8 cellular contexts compared by ENCODE assay signal in genomic region chr11:130314749-130315285, GRCh38. TPM values are rescaled to one million over a fixed set of nuclear protein-coding genes. Genes with fewer than 3 reads are reported as not detected.
DNase-seq lines count a peak whose midpoint lies in the region; ATAC-seq, FAIRE-seq and TF ChIP-seq lines count a peak whose summit lies in the region.

A gene with protein sequence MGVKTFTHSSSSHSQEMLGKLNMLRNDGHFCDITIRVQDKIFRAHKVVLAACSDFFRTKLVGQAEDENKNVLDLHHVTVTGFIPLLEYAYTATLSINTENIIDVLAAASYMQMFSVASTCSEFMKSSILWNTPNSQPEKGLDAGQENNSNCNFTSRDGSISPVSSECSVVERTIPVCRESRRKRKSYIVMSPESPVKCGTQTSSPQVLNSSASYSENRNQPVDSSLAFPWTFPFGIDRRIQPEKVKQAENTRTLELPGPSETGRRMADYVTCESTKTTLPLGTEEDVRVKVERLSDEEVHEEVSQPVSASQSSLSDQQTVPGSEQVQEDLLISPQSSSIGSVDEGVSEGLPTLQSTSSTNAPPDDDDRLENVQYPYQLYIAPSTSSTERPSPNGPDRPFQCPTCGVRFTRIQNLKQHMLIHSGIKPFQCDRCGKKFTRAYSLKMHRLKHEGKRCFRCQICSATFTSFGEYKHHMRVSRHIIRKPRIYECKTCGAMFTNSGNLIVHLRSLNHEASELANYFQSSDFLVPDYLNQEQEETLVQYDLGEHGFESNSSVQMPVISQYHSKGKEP (minus strand): TSS chr11:130314917. CDS start chr11:130261873, 53,044 bp downstream.

- H3K27me3 ChIP-seq in AG04450 (ENCODE audit: control insufficient read depth, insufficient read depth, low read length), result no peaks in the 10 kb centered on the region

- H3K4me1 ChIP-seq in kidney (ENCODE audit: control insufficient read depth in 1 of 2, insufficient read depth in 1 of 2, low read depth in 1 of 2, low read length in 2 of 2), result peaks cover 26 to 29% of the 10 kb centered on the region in 2 donors

- H3K9me3 ChIP-seq in AG04450 (ENCODE audit: control insufficient read depth, insufficient read depth, low read length) (peaks cover 4% of the 10 kb centered on the region; the same call in 1 of the 2 replicates), kidney (ENCODE audit: control insufficient read depth in 1 of 2, low read length in 2 of 2) (peaks cover 0 to 3% of the 10 kb centered on the region in 2 donors)

- intact Hi-C loops in kidney (cut with DNase I), result no loop called here

- FAIRE-seq in kidney (lab: Jason Lieb, UNC), result no peak

- no peak within 1 kb of the TSS for H3K27ac ChIP-seq in AG04450 (ENCODE audit: low read depth, low read length)
- peak within 1 kb of the TSS; percentile 92 to 96 for H3K27ac ChIP-seq in kidney (ENCODE audit: low read depth in 2 of 2, low read length in 2 of 2)

- no peaks in the 10 kb centered on the region for H3K36me3 ChIP-seq in kidney (ENCODE audit: control insufficient read depth in 1 of 2, insufficient read depth in 2 of 2, low read length in 2 of 2)

- H3K4me3 ChIP-seq in AG04450 (ENCODE audit: low read depth, low read length) (peak within 1 kb of the TSS; percentile 82), kidney (ENCODE audit: low read length in 2 of 2) (peak within 1 kb of the TSS; percentile 75 to 96)

- H3K9ac ChIP-seq in kidney (ENCODE audit: low read length in 2 of 2), result peak within 1 kb of the TSS; percentile 75 to 78

- POLR2A ChIA-PET in AG04450 (lab: Yijun Ruan, JAX), result interaction anchor here (0.6 kb wide), 3 partner anchors 22 to 111 kb away, joined by 4 to 6 read pairs (median 5); no protein-coding TSS in a partner anchor

- TF ChIP-seq CTCF in AG04450 (IDR thresholded peaks at IDR 0.05; ENCODE audit: low read depth, low read length), result no peak
- no peak for TF ChIP-seq CTCF in kidney (IDR thresholded peaks at IDR 0.05; ENCODE audit: borderline replicate concordance, extremely low read depth, insufficient read depth)

- peak; percentile 67 for ATAC-seq in GM18907 (IDR thresholded peaks at IDR 0.05; ENCODE audit: unreplicated experiment)
- peak; percentile 57 for ATAC-seq in HG03139 (IDR thresholded peaks at IDR 0.05; ENCODE audit: unreplicated experiment)
- ATAC-seq in activated CD4-positive, CD25-positive, alpha-beta regulatory T cell treated with anti-CD3 and anti-CD28 coated beads, Interleukin-2, amount 50 U/mL, for 24 hours, result peak; percentile 75 to 77

- CTCF ChIA-PET in AG04450 (lab: Charles Lee), result interaction anchor here (0.7 to 1.0 kb wide), 2 partner anchors 99 to 104 kb away, joined by 4 to 5 read pairs; no protein-coding TSS in a partner anchor

- DNase-seq in AG04450 (ENCODE audit: low read depth, low spot score) (peak; percentile 62), NCI-H345 treated with DMSO at 0.1 percent for 48 hours (lab: John Stamatoyannopoulos, UW; ENCODE audit: unreplicated experiment) (peak; percentile 78), cerebellar cortex (ENCODE audit: low spot score) (peak; percentile 94), kidney (peak; percentile 98)
- peak; percentile 82 to 83 for DNase-seq in stimulated activated CD4-positive, alpha-beta T cell treated with anti-CD3 and anti-CD28 coated beads, Interleukin-15, amount 100 ng/mL, for 1 hour (ENCODE audit: low read depth in 1 of 2, low spot score in 1 of 2)

RNA-seq across cellular contexts. Expression of the gene that starts here (rescaled TPM):
- polyA plus RNA-seq in AG04450 (2011; rRNA removed), result 17.7 and 18.7 TPM in 2 replicates
- 49.7 and 61.3 TPM in 2 replicates for polyA minus RNA-seq in AG04450 (2011; rRNA and poly(A)+ RNA removed)
- total RNA-seq in kidney, result 59.7 TPM
- polyA plus RNA-seq in kidney (ENCODE audit: insufficient read depth, low read depth, low replicate concordance), result 13.1 TPM
